8 cellular contexts compared by ENCODE assay signal in the genomic region with DNA sequence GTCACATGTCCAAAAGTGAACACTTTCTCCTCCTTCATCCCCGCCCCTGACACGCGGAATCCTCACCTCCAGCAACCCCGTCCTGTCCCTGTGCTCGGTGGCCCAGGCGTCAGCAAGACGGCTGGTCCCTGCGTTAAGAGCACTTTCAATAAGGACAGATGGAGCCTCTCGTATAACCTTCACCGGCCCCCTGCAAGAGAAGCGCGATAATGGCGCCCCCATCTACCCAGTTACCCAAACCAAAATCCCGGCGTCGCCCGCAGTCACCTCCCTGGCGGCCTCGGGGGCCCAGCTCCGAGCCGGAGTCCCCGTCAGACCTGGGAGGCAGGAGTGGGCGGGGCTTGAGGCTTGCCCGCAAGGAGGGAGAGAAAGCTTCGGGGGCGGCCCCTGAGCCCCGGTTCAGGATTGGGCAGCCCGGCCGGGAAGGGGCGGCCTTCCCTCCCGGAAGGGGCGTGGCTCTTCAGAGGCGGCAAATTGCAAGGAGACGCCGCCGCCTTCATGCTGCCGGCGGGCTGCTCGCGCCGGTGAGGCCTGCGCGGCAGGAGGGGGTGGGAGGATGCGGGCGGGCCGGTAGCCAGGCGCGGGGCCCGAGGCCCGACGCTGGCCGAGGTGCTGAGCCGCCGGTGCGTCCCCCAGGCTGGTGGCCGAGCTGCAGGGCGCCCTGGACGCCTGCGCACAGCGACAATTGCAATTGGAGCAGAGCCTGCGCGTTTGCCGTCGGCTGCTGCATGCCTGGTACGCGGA. TPM values are rescaled to one million over a fixed set of nuclear protein-coding genes. Genes with fewer than 3 reads are reported as not detected.
DNase-seq lines count a peak whose midpoint lies in the region; ATAC-seq and TF ChIP-seq lines count a peak whose summit lies in the region.

A gene with protein sequence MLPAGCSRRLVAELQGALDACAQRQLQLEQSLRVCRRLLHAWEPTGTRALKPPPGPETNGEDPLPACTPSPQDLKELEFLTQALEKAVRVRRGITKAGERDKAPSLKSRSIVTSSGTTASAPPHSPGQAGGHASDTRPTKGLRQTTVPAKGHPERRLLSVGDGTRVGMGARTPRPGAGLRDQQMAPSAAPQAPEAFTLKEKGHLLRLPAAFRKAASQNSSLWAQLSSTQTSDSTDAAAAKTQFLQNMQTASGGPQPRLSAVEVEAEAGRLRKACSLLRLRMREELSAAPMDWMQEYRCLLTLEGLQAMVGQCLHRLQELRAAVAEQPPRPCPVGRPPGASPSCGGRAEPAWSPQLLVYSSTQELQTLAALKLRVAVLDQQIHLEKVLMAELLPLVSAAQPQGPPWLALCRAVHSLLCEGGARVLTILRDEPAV (plus strand): TSS at position 463 of the 744 bp plus-strand sequence. CDS start 36 bp downstream, at position 499.

- H4K20me1 ChIP-seq in neural cell (ENCODE audit: insufficient read depth), result no peaks in the 10 kb centered on the region

- peak within 1 kb of the TSS; percentile 46 for H2AFZ ChIP-seq in neural cell (ENCODE audit: low read depth, low read length)

- peak within 1 kb of the TSS; percentile 63 to 91 for H3K27ac Mint-ChIP-seq in stimulated activated naive CD8-positive, alpha-beta T cell treated with anti-CD3 and anti-CD28 coated beads, Interleukin-15, amount 100 ng/mL, for 72 hours

- no peaks in the 10 kb centered on the region for H3F3A ChIP-seq in neural cell (ENCODE audit: insufficient read depth, low read length, poor library complexity, severe bottlenecking)

- H3K36me3 ChIP-seq in H7 (replicated peaks; ENCODE audit: control insufficient read depth, insufficient read depth, low read length), result peaks cover 16% of the 10 kb centered on the region
- peaks cover 43% of the 10 kb centered on the region for H3K36me3 ChIP-seq in MG63
- no peaks in the 10 kb centered on the region for H3K36me3 ChIP-seq in neural cell (ENCODE audit: insufficient read depth, low read length)

- H3K9ac ChIP-seq in neural cell (ENCODE audit: low read length), result peak within 1 kb of the TSS; percentile 55

- no peak for TF ChIP-seq RAD21 in neural cell (conservative IDR thresholded peaks at IDR 0.05)

- no peak for TF ChIP-seq EP300 in neural cell (conservative IDR thresholded peaks at IDR 0.05; ENCODE audit: poor library complexity, severe bottlenecking)

- H3K27ac ChIP-seq in neural cell (ENCODE audit: low read length), result no peak within 1 kb of the TSS

- H3K27me3 ChIP-seq in H7 (ENCODE audit: control insufficient read depth, insufficient read depth, low read length), result no peaks in the 10 kb centered on the region
- no peaks in the 10 kb centered on the region for H3K27me3 ChIP-seq in MG63
- H3K27me3 ChIP-seq in neural cell (ENCODE audit: insufficient read depth, low read depth, low read length), result no peaks in the 10 kb centered on the region

- peak; percentile 96 for ATAC-seq in stimulated activated naive CD8-positive, alpha-beta T cell treated with anti-CD3 and anti-CD28 coated beads, Interleukin-15, amount 100 ng/mL, for 72 hours

- H3K9me3 Mint-ChIP-seq in stimulated activated naive CD8-positive, alpha-beta T cell treated with anti-CD3 and anti-CD28 coated beads, Interleukin-15, amount 100 ng/mL, for 72 hours, result no peaks in the 10 kb centered on the region

- peak within 1 kb of the TSS; percentile 83 to 86 for H3K4me3 Mint-ChIP-seq in stimulated activated naive CD8-positive, alpha-beta T cell treated with anti-CD3 and anti-CD28 coated beads, Interleukin-15, amount 100 ng/mL, for 72 hours

- peaks cover 30% of the 10 kb centered on the region for H3K4me1 Mint-ChIP-seq in stimulated activated naive CD8-positive, alpha-beta T cell treated with anti-CD3 and anti-CD28 coated beads, Interleukin-15, amount 100 ng/mL, for 72 hours

- no peak for TF ChIP-seq CTCF in neural cell (IDR thresholded peaks at IDR 0.05; ENCODE audit: poor library complexity, severe bottlenecking)

- peak within 1 kb of the TSS; percentile 74 for H3K4me2 ChIP-seq in neural cell (ENCODE audit: low read length)

- DNase-seq in ELF-1 (ENCODE audit: low read depth, low spot score) (peak; percentile 99), H7 (peak; percentile 100), MG63 (peak; percentile 97), SHP77 (lab: John Stamatoyannopoulos, UW) (peak; percentile 92 to 97), fibroblast of the conjunctiva (ENCODE audit: low read depth) (peak; percentile 85)
- DNase-seq in activated T-helper 9 cell treated with anti-CD3 and anti-CD28 coated beads, Interleukin-2, amount 50 U/mL, for 16 hours (ENCODE audit: low read depth), result peak; percentile 95
- peak; percentile 97 for DNase-seq in stimulated activated naive CD8-positive, alpha-beta T cell treated with anti-CD3 and anti-CD28 coated beads, Interleukin-15, amount 100 ng/mL, for 72 hours

- H3K9me2 ChIP-seq in neural cell (ENCODE audit: insufficient read depth, low read length), result no peaks in the 10 kb centered on the region

- no peaks in the 10 kb centered on the region for H3K27me3 Mint-ChIP-seq in stimulated activated naive CD8-positive, alpha-beta T cell treated with anti-CD3 and anti-CD28 coated beads, Interleukin-15, amount 100 ng/mL, for 72 hours

- H3K9me3 ChIP-seq in MG63 (no peaks in the 10 kb centered on the region), neural cell (ENCODE audit: low read length) (no peaks in the 10 kb centered on the region)

- H3K79me2 ChIP-seq in neural cell (replicated peaks; ENCODE audit: insufficient read depth, low read length), result no peaks in the 10 kb centered on the region

- H3K4me3 ChIP-seq in H7 (ENCODE audit: insufficient read depth, low read depth, low read length) (peak within 1 kb of the TSS; percentile 73), MG63 (peak within 1 kb of the TSS; percentile 60), neural cell (ENCODE audit: low read length) (peak within 1 kb of the TSS; percentile 66)

TF ChIP-seq in neural cell, 6 proteins besides CTCF, POLR2A, EP300 and RAD21:
- TF ChIP-seq POLR2AphosphoS5 (IDR thresholded peaks at IDR 0.05) (peak; percentile 65), TAF1 (IDR thresholded peaks at IDR 0.05; ENCODE audit: low read depth) (peak; percentile 21), MXI1 (conservative IDR thresholded peaks at IDR 0.05; ENCODE audit: poor library complexity, severe bottlenecking) (peak; percentile 100), SMC3 (conservative IDR thresholded peaks at IDR 0.05; ENCODE audit: poor library complexity) (peak; percentile 39), EZH2 (IDR thresholded peaks at IDR 0.05; ENCODE audit: borderline replicate concordance, insufficient read depth, low read length, poor library complexity, severe bottlenecking) (no peak)
- TF ChIP-seq, protein P1, sequence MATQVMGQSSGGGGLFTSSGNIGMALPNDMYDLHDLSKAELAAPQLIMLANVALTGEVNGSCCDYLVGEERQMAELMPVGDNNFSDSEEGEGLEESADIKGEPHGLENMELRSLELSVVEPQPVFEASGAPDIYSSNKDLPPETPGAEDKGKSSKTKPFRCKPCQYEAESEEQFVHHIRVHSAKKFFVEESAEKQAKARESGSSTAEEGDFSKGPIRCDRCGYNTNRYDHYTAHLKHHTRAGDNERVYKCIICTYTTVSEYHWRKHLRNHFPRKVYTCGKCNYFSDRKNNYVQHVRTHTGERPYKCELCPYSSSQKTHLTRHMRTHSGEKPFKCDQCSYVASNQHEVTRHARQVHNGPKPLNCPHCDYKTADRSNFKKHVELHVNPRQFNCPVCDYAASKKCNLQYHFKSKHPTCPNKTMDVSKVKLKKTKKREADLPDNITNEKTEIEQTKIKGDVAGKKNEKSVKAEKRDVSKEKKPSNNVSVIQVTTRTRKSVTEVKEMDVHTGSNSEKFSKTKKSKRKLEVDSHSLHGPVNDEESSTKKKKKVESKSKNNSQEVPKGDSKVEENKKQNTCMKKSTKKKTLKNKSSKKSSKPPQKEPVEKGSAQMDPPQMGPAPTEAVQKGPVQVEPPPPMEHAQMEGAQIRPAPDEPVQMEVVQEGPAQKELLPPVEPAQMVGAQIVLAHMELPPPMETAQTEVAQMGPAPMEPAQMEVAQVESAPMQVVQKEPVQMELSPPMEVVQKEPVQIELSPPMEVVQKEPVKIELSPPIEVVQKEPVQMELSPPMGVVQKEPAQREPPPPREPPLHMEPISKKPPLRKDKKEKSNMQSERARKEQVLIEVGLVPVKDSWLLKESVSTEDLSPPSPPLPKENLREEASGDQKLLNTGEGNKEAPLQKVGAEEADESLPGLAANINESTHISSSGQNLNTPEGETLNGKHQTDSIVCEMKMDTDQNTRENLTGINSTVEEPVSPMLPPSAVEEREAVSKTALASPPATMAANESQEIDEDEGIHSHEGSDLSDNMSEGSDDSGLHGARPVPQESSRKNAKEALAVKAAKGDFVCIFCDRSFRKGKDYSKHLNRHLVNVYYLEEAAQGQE (IDR thresholded peaks at IDR 0.05; ENCODE audit: borderline replicate concordance), result peak; percentile 15

RNA-seq across cellular contexts. Expression of the gene that starts here (rescaled TPM):
- 87.2 and 90.7 TPM in 2 replicates for total RNA-seq in H7 (2014; rRNA removed; shearing (Covaris generic))
- total RNA-seq in MG63 (2014; rRNA removed; shearing (Covaris generic); ENCODE audit: low replicate concordance), result 32.3 and 38.6 TPM in 2 replicates
- 27.6 and 31.5 TPM in 2 replicates for polyA plus RNA-seq in neural cell
- polyA minus RNA-seq in neural cell, result 6.4 and 9.3 TPM in 2 replicates
